Comparison of ENCODE assay signal across 1 cellular context in genomic region chr1:1358433-1359201, GRCh38.
A peak's percentile ranks its signal among the peaks of the same experiment; 100 is the strongest.
TF ChIP-seq lines count a peak whose summit lies in the region.

MXRA8 (minus strand) TSS chr1:1358555; CDS start chr1:1358504, 51 bp downstream.

TF ChIP-seq in HepG2, 621 proteins besides CTCF, POLR2A, EP300 and RAD21 (continued from another document and continues in another):
- TF ChIP-seq MLXIP (CRISPR knock-in tag; IDR thresholded peaks at IDR 0.05; ENCODE audit: borderline replicate concordance) = no peak
- peak; percentile 24; the same call in 1 of the 2 replicates for TF ChIP-seq ZNF205 (CRISPR knock-in tag; IDR thresholded peaks at IDR 0.05)
- TF ChIP-seq ARID4A (CRISPR knock-in tag; IDR thresholded peaks at IDR 0.05; ENCODE audit: borderline replicate concordance) = peak; percentile 52; the same call in 1 of the 2 replicates
- TF ChIP-seq ZNF557 (CRISPR knock-in tag; IDR thresholded peaks at IDR 0.05) = no peak
- TF ChIP-seq ZNF260 (CRISPR knock-in tag; IDR thresholded peaks at IDR 0.05; ENCODE audit: borderline replicate concordance, low read depth) = no peak
- TF ChIP-seq SRY (CRISPR knock-in tag; IDR thresholded peaks at IDR 0.05) = 0 out of 2 replicates have a peak, but pooled peaks have one; percentile 14
- TF ChIP-seq ZGPAT (CRISPR knock-in tag; IDR thresholded peaks at IDR 0.05) = peak; percentile 80; the same call in 1 of the 2 replicates
- no peak for TF ChIP-seq TCF12 (IDR thresholded peaks at IDR 0.05)
- TF ChIP-seq TCF12 (CRISPR knock-in tag; IDR thresholded peaks at IDR 0.05) = 0 out of 2 replicates have a peak, but pooled peaks have one; percentile 58
- no peak for TF ChIP-seq RNF219 (CRISPR knock-in tag; IDR thresholded peaks at IDR 0.05)
- TF ChIP-seq ZNF740 (CRISPR knock-in tag; IDR thresholded peaks at IDR 0.05) = peak; percentile 59; the same call in 1 of the 2 replicates
- TF ChIP-seq IRF9 (CRISPR knock-in tag; IDR thresholded peaks at IDR 0.05; ENCODE audit: borderline replicate concordance) = no peak
- 0 out of 2 replicates have a peak, but pooled peaks have one; percentile 43 for TF ChIP-seq ZNF609 (CRISPR knock-in tag; IDR thresholded peaks at IDR 0.05; ENCODE audit: borderline replicate concordance)
- TF ChIP-seq POGK (CRISPR knock-in tag; conservative IDR thresholded peaks at IDR 0.05) = 0 out of 2 replicates have a peak, but pooled peaks have one; percentile 27
- no peak for TF ChIP-seq ZNF382 (CRISPR knock-in tag; IDR thresholded peaks at IDR 0.05; ENCODE audit: borderline replicate concordance)
- 0 out of 2 replicates have a peak, but pooled peaks have one; percentile 29 for TF ChIP-seq ZNF136 (CRISPR knock-in tag; IDR thresholded peaks at IDR 0.05; ENCODE audit: low read depth)
- peak; percentile 68; the same call in 1 of the 2 replicates for TF ChIP-seq THAP7 (CRISPR knock-in tag; IDR thresholded peaks at IDR 0.05)
- no peak for TF ChIP-seq ZFP41 (CRISPR knock-in tag; IDR thresholded peaks at IDR 0.05; ENCODE audit: borderline replicate concordance)
- 0 out of 2 replicates have a peak, but pooled peaks have one; percentile 9 for TF ChIP-seq ZNF558 (CRISPR knock-in tag; IDR thresholded peaks at IDR 0.05; ENCODE audit: borderline replicate concordance)
- TF ChIP-seq ZNF569 (CRISPR knock-in tag; IDR thresholded peaks at IDR 0.05; ENCODE audit: borderline replicate concordance) = no peak
- TF ChIP-seq TCF7L2 (IDR thresholded peaks at IDR 0.05; ENCODE audit: low read depth, low read length) = no peak
- TF ChIP-seq CSRNP1 (CRISPR knock-in tag; IDR thresholded peaks at IDR 0.05) = peak; percentile 83
- peak; percentile 71; the same call in 1 of the 2 replicates for TF ChIP-seq ZMAT3 (CRISPR knock-in tag; conservative IDR thresholded peaks at IDR 0.05)
- TF ChIP-seq ZBTB8A (CRISPR knock-in tag; IDR thresholded peaks at IDR 0.05; ENCODE audit: borderline replicate concordance, low read depth) = no peak
- peak; percentile 83; the same call in 1 of the 2 replicates for TF ChIP-seq ZNF317 (CRISPR knock-in tag; IDR thresholded peaks at IDR 0.05)
